ENCODE assay signal across 12 cellular contexts in the genomic region with DNA sequence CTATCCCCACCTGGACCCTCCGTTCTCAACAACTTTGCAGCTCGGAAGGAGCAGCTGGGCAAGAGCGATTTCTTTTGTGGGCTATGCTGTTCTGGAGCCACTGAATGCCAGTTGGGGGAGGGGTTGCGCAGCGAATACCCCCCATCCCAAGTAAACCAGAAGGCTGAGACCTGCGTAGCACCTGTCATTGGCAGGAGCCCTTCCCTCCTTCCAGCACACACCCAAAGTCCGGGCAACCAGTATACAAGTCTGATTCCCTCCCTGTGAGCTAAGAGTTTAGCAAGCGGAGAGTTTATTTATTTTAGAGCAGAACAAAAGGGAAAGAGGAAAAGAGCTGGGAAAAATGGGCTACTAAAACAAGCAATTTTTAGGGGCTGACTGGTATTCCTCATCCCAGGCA. TPM values are rescaled to one million over a fixed set of nuclear protein-coding genes. Genes with fewer than 3 reads are reported as not detected.
A peak's percentile ranks its signal among the peaks of the same experiment; 100 is the strongest.
DNase-seq lines count a peak whose midpoint lies in the region; ATAC-seq and TF ChIP-seq lines count a peak whose summit lies in the region.
"Had no signal": no experiment of that assay in that cellular context is flagged by ENCODE, and none has a peak within 500 bp of the region (broad histone marks: within the 10 kb centered on the region; RNA-seq: fewer than 3 reads in every experiment).

No MANE protein-coding gene starts in this region.

- no peaks in the 10 kb centered on the region for H3K4me1 ChIP-seq in ovary (ENCODE audit: insufficient read depth)
- peaks cover 6% of the 10 kb centered on the region for H3K4me1 ChIP-seq in foreskin keratinocyte

- H3K27ac ChIP-seq in AG04450 (ENCODE audit: low read depth, low read length) (no peak overlapping the region), ovary (no peak overlapping the region), foreskin keratinocyte (no peak overlapping the region)

- no peak for TF ChIP-seq EP300 in ovary (IDR thresholded peaks at IDR 0.05)

- intact Hi-C loops in ovary (cut with DNase I), result no loop called here

- H3K4me3 ChIP-seq in AG04450 (ENCODE audit: low read depth, low read length), result peak overlapping the region; percentile 73
- peak overlapping the region; percentile 67 for H3K4me3 ChIP-seq in fibroblast of the aortic adventitia (ENCODE audit: low read depth, low read length)
- peak overlapping the region; percentile 39 for H3K4me3 ChIP-seq in ovary

- no peak for TF ChIP-seq CTCF in AG04450 (IDR thresholded peaks at IDR 0.05; ENCODE audit: low read depth, low read length)
- no peak for TF ChIP-seq CTCF in fibroblast of the aortic adventitia (IDR thresholded peaks at IDR 0.05; ENCODE audit: insufficient read depth, low read length)
- no peak for TF ChIP-seq CTCF in ovary (IDR thresholded peaks at IDR 0.05)
- TF ChIP-seq CTCF in foreskin keratinocyte (conservative IDR thresholded peaks at IDR 0.05), result no peak

- WGBS in ovary, 3 donors, result 24 to 28% (median 27%) methylated on average over 8 of the region's 8 CpGs

- no peak for DNase-seq in AG04450 (ENCODE audit: low read depth, low spot score)
- DNase-seq in NCI-H69 (lab: John Stamatoyannopoulos, UW), result peak; percentile 0
- DNase-seq in fibroblast of the aortic adventitia (ENCODE audit: low read depth), result peak; percentile 21
- DNase-seq in ovary, result no peak
- DNase-seq in COLO829 (ENCODE audit: low spot score), result no peak
- DNase-seq in activated CD4-positive, alpha-beta T cell treated with anti-CD3 and anti-CD28 coated beads, Interleukin-2, amount 50 U/mL, for 48 hours, result no peak
- no peak for DNase-seq in foreskin keratinocyte
- no peak for DNase-seq in stimulated activated CD4-positive, alpha-beta T cell treated with anti-CD3 and anti-CD28 coated beads, Interleukin-1b, Interleukin-23, amount 100 ng/mL, for 48 hours
- DNase-seq: activated CD8-positive, alpha-beta T cell treated with anti-CD3 and anti-CD28 coated beads for 36 hours; CD8-positive, alpha-beta memory T cell; SHP77 treated with DMSO at 0.1 percent for 48 hours; stimulated activated naive CD4-positive, alpha-beta T cell had no signal

- CTCF ChIA-PET in AG04450 (lab: Charles Lee), result interaction anchor here (0.6 kb wide), 1 partner anchor 209 kb away, joined by 8 read pairs; no protein-coding TSS in a partner anchor

- POLR2A ChIA-PET in AG04450 (lab: Yijun Ruan, JAX), result interaction anchor here (1.2 kb wide), 1 partner anchor 12 kb away, joined by 10 read pairs; no protein-coding TSS in a partner anchor

- no peak for TF ChIP-seq POLR2A in ovary (IDR thresholded peaks at IDR 0.05)

- H3K27me3 ChIP-seq in AG04450 (ENCODE audit: control insufficient read depth, insufficient read depth, low read length) (no peaks in the 10 kb centered on the region), ovary (no peaks in the 10 kb centered on the region), foreskin keratinocyte (no peaks in the 10 kb centered on the region)

- no peaks in the 10 kb centered on the region for H3K36me3 ChIP-seq in ovary

- H3K9me3 ChIP-seq in AG04450 (ENCODE audit: control insufficient read depth, insufficient read depth, low read length) (no peaks in the 10 kb centered on the region), ovary (no peaks in the 10 kb centered on the region)

- ATAC-seq in foreskin keratinocyte, result no peak
- ATAC-seq: activated CD8-positive, alpha-beta T cell treated with anti-CD3 and anti-CD28 coated beads for 36 hours had no signal

RNA-seq across cellular contexts. Expression of a gene that starts 0.5 kb away (rescaled TPM):
- polyA plus RNA-seq in AG04450 (2011; rRNA removed) (54.9 and 58.6 TPM in 2 replicates), ovary (10 to 100 TPM in 1 of 2 donors, 1 to 10 TPM in 1; 7.7 to 19.7 TPM), foreskin keratinocyte (0.07 TPM in 2 replicates)
- polyA minus RNA-seq in AG04450 (2011; rRNA and poly(A)+ RNA removed), result 32.5 and 37.3 TPM in 2 replicates
- total RNA-seq in fibroblast of the aortic adventitia (ENCODE audit: low replicate concordance) (2.5 and 14.4 TPM in 2 replicates), ovary (1 to 10 TPM; 2.0 to 7.8 (median 3.5) TPM), foreskin keratinocyte (0.07 TPM in 1 of 2 replicates, not detected in the other)
- total RNA-seq: activated CD8-positive, alpha-beta T cell treated with anti-CD3 and anti-CD28 coated beads for 36 hours; CD8-positive, alpha-beta memory T cell had no signal
- polyA plus RNA-seq: CD8-positive, alpha-beta memory T cell had no signal

RNA-seq across cellular contexts. Expression of a gene that starts 18.8 kb away (rescaled TPM):
- polyA plus RNA-seq in AG04450 (2011; rRNA removed) (3.7 and 5.0 TPM in 2 replicates), ovary (1 to 10 TPM in 1 of 2 donors, under 1 TPM in 1; 0.92 to 1.6 TPM), foreskin keratinocyte (4.7 and 6.8 TPM in 2 replicates)
- 8.3 and 9.1 TPM in 2 replicates for polyA minus RNA-seq in AG04450 (2011; rRNA and poly(A)+ RNA removed)
- total RNA-seq in fibroblast of the aortic adventitia (ENCODE audit: low replicate concordance) (4.3 and 23.4 TPM in 2 replicates), ovary (1 to 10 TPM; 1.2 to 3.3 (median 2.1) TPM), foreskin keratinocyte (24.1 and 27.7 TPM in 2 replicates)

RNA-seq across cellular contexts. Expression of a gene that starts 27.3 kb away (rescaled TPM):
- polyA plus RNA-seq in AG04450 (2011; rRNA removed), result 12.1 and 14.2 TPM in 2 replicates
- polyA minus RNA-seq in AG04450 (2011; rRNA and poly(A)+ RNA removed), result 14.3 and 14.4 TPM in 2 replicates
- 13.6 and 18.3 TPM in 2 replicates for total RNA-seq in fibroblast of the aortic adventitia (ENCODE audit: low replicate concordance)
- 10 to 100 TPM in 6 of 7 donors, 1 to 10 TPM in 1; 9.9 to 18.1 (median 15.3) TPM for total RNA-seq in ovary
- polyA plus RNA-seq in ovary, result 10 to 100 TPM in 1 of 2 donors, 1 to 10 TPM in 1; 8.8 to 12.9 TPM
- 11.9 and 12.3 TPM in 2 replicates for total RNA-seq in foreskin keratinocyte
- polyA plus RNA-seq in foreskin keratinocyte, result 4.5 and 5.4 TPM in 2 replicates

Comparison
In these comparisons a context has a peak if more than half of its experiments do, and no peak if none do; other contexts are left out.
1. DNase-seq: peak in NCI-H69 (single experiment) and fibroblast of the aortic adventitia (single experiment); none in AG04450 (single experiment), ovary (0 of 5), COLO829 (single experiment), activated CD4-positive, alpha-beta T cell treated with anti-CD3 and anti-CD28 coated beads, Interleukin-2, amount 50 U/mL, for 48 hours (0 of 2), foreskin keratinocyte (0 of 2) and stimulated activated CD4-positive, alpha-beta T cell treated with anti-CD3 and anti-CD28 coated beads, Interleukin-1b, Interleukin-23, amount 100 ng/mL, for 48 hours (single experiment).
2. Peak in every context shown above with its lines, with median percentiles within 50 percentile points of each other: H3K4me3 ChIP-seq.